Comparison of ENCODE assay signal across 27 cellular contexts in the genomic region with DNA sequence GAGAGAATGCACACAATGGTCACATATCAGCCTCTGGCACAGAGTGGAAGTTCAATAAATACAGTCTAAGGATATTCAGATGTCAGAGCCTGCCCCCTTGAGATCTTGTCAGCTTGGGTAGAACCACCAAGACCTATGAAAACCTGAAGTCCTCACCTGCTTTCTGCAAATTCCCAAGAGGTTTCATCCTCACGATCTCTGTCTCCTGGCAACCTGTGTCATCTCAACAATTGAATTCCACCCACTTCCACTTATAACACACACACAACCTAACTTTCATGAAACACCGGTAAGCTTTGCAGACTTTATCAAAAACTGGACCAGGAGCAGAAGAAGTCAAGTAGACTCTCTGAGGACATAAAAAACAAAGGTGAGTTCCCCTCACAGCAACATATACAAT.
"Had no signal": no experiment of that assay in that cellular context is flagged by ENCODE, and none has a peak within 500 bp of the region (broad histone marks: within the 10 kb centered on the region; RNA-seq: fewer than 3 reads in every experiment).

No MANE protein-coding gene starts in this region.

- H3K4me3 Mint-ChIP-seq: dendritic cell treated with granulocyte-macrophage colony-stimulating factor and Interleukin-4, amounts not matched to agents 40 ng/mL and 50 ng/mL, for 4 days; effector memory CD8-positive, alpha-beta T cell; endodermal cell had no signal

- H3K4me1 Mint-ChIP-seq: endodermal cell had no signal

- H3K27ac ChIP-seq: colonic mucosa, coronary artery, dorsolateral prefrontal cortex, epithelial cell of prostate, esophagus muscularis mucosa, esophagus squamous epithelium, foreskin keratinocyte, gastrocnemius medialis, gastroesophageal sphincter, heart left ventricle, heart right ventricle had no signal

- H3K27me3 ChIP-seq: colonic mucosa, dorsolateral prefrontal cortex, esophagus muscularis mucosa, esophagus squamous epithelium, gastrocnemius medialis, gastroesophageal sphincter, heart left ventricle, heart right ventricle had no signal

- H3K4me3 ChIP-seq: colonic mucosa, coronary artery, dorsolateral prefrontal cortex, esophagus muscularis mucosa, esophagus squamous epithelium, gastrocnemius medialis, gastroesophageal sphincter, heart left ventricle, heart right ventricle had no signal

- H3K4me1 ChIP-seq: colonic mucosa, esophagus muscularis mucosa, esophagus squamous epithelium, foreskin keratinocyte, gastrocnemius medialis, gastroesophageal sphincter, heart left ventricle, heart right ventricle had no signal

- H3K27me3 Mint-ChIP-seq: dendritic cell treated with granulocyte-macrophage colony-stimulating factor and Interleukin-4, amounts not matched to agents 40 ng/mL and 50 ng/mL, for 4 days had no signal

- FAIRE-seq: colon, endometrium, endothelial cell of umbilical vein, frontal cortex had no signal

- H3K36me3 ChIP-seq: colonic mucosa, esophagus muscularis mucosa, esophagus squamous epithelium, gastrocnemius medialis, gastroesophageal sphincter, heart left ventricle, heart right ventricle had no signal

- H3K27ac Mint-ChIP-seq: dendritic cell treated with granulocyte-macrophage colony-stimulating factor and Interleukin-4, amounts not matched to agents 40 ng/mL and 50 ng/mL, for 4 days; effector memory CD8-positive, alpha-beta T cell; endodermal cell had no signal

- H3K9me3 ChIP-seq: colonic mucosa, esophagus squamous epithelium, gastrocnemius medialis had no signal

- DNase-seq: colonic mucosa; cortex of kidney; dermis blood vessel endothelial cell; dorsolateral prefrontal cortex; effector CD4-positive, alpha-beta T cell; effector CD8-positive, alpha-beta T cell; effector memory CD4-positive, alpha-beta T cell; effector memory CD8-positive, alpha-beta T cell; endodermal cell; erythroblast; esophagus squamous epithelium; foreskin fibroblast; foreskin keratinocyte; foreskin melanocyte; gastrocnemius medialis; glutamatergic neuron; heart left ventricle; heart right ventricle had no signal
